In genomic region chr12:90322006-90322405, GRCh38 we compare ENCODE assay signal across 28 cellular contexts.
"Had no signal": no experiment of that assay in that cellular context is flagged by ENCODE, and none has a peak within 500 bp of the region (broad histone marks: within the 10 kb centered on the region; RNA-seq: fewer than 3 reads in every experiment).

No MANE protein-coding gene starts in this region.

- H3K27ac Mint-ChIP-seq: activated CD4-positive, alpha-beta memory T cell treated with anti-CD3 and anti-CD28 coated beads, Interleukin-2, amount 10 ng/mL, durations not matched to agents 7 days and 5 days; activated CD4-positive, alpha-beta T cell treated with anti-CD3 and anti-CD28 coated beads, Interleukin-2, amount 10 ng/mL, durations not matched to agents 7 days and 5 days; activated naive CD4-positive, alpha-beta T cell treated with anti-CD3 and anti-CD28 coated beads, Interleukin-2, amount 50 U/mL, for 24 hours; activated naive CD8-positive, alpha-beta T cell treated with anti-CD3 and anti-CD28 coated beads, Interleukin-2, amount 50 U/mL, for 24 hours; activated T-helper 17 cell treated with anti-CD3 and anti-CD28 coated beads, Interleukin-2, amount 50 U/mL, for 72 hours; brain; dendritic cell treated with granulocyte-macrophage colony-stimulating factor and Interleukin-4, amounts not matched to agents 40 ng/mL and 50 ng/mL, for 4 days; natural killer cell; neural progenitor cell; type B pancreatic cell had no signal

- H3K27ac ChIP-seq: epithelial cell of prostate, esophagus squamous epithelium, foreskin keratinocyte, heart left ventricle, neural progenitor cell, parathyroid adenoma, spleen, thoracic aorta, uterus had no signal

- DNase-seq: activated CD4-positive, alpha-beta memory T cell treated with anti-CD3 and anti-CD28 coated beads, Interleukin-2, amount 10 ng/mL, durations not matched to agents 7 days and 5 days; activated CD4-positive, alpha-beta T cell treated with anti-CD3 and anti-CD28 coated beads, Interleukin-2, amount 10 ng/mL, durations not matched to agents 7 days and 5 days; activated CD4-positive, CD25-positive, alpha-beta regulatory T cell treated with anti-CD3 and anti-CD28 coated beads, Interleukin-2, amount 50 U/mL, for 72 hours; activated gamma-delta T cell treated with Interleukin-2 at 50 U/mL for 16 hours; activated naive CD8-positive, alpha-beta T cell treated with anti-CD3 and anti-CD28 coated beads, Interleukin-2, amount 50 U/mL, for 24 hours; activated T-cell treated with anti-CD3 and anti-CD28 coated beads, Interleukin-2, amount 50 U/mL, for 4 hours; effector CD4-positive, alpha-beta T cell; esophagus squamous epithelium; foreskin keratinocyte; heart left ventricle; hypothalamus; mesendoderm; natural killer cell; occipital lobe; right cardiac atrium; spleen; stimulated activated naive CD4-positive, alpha-beta T cell; T-helper 2 cell; uterus had no signal

- H3K4me3 Mint-ChIP-seq: activated CD4-positive, alpha-beta memory T cell treated with anti-CD3 and anti-CD28 coated beads, Interleukin-2, amount 10 ng/mL, durations not matched to agents 7 days and 5 days; activated CD4-positive, alpha-beta T cell treated with anti-CD3 and anti-CD28 coated beads, Interleukin-2, amount 10 ng/mL, durations not matched to agents 7 days and 5 days; activated naive CD4-positive, alpha-beta T cell treated with anti-CD3 and anti-CD28 coated beads, Interleukin-2, amount 50 U/mL, for 24 hours; activated naive CD8-positive, alpha-beta T cell treated with anti-CD3 and anti-CD28 coated beads, Interleukin-2, amount 50 U/mL, for 24 hours; activated T-cell treated with anti-CD3 and anti-CD28 coated beads, Interleukin-2, amount 50 U/mL, for 4 hours; activated T-helper 17 cell treated with anti-CD3 and anti-CD28 coated beads, Interleukin-2, amount 50 U/mL, for 72 hours; brain; dendritic cell treated with granulocyte-macrophage colony-stimulating factor and Interleukin-4, amounts not matched to agents 40 ng/mL and 50 ng/mL, for 4 days; natural killer cell; neural progenitor cell; type B pancreatic cell had no signal

- H3K9me3 ChIP-seq: esophagus squamous epithelium, heart left ventricle, spleen, thoracic aorta, uterus had no signal

- H3K27me3 Mint-ChIP-seq: activated naive CD4-positive, alpha-beta T cell treated with anti-CD3 and anti-CD28 coated beads, Interleukin-2, amount 50 U/mL, for 24 hours; activated T-helper 17 cell treated with anti-CD3 and anti-CD28 coated beads, Interleukin-2, amount 50 U/mL, for 72 hours; brain; dendritic cell treated with granulocyte-macrophage colony-stimulating factor and Interleukin-4, amounts not matched to agents 40 ng/mL and 50 ng/mL, for 4 days; type B pancreatic cell had no signal

- H3K9me3 Mint-ChIP-seq: activated CD4-positive, alpha-beta memory T cell treated with anti-CD3 and anti-CD28 coated beads, Interleukin-2, amount 10 ng/mL, durations not matched to agents 7 days and 5 days; activated CD4-positive, alpha-beta T cell treated with anti-CD3 and anti-CD28 coated beads, Interleukin-2, amount 10 ng/mL, durations not matched to agents 7 days and 5 days; activated T-cell treated with anti-CD3 and anti-CD28 coated beads, Interleukin-2, amount 50 U/mL, for 4 hours; activated T-helper 17 cell treated with anti-CD3 and anti-CD28 coated beads, Interleukin-2, amount 50 U/mL, for 72 hours; dendritic cell treated with granulocyte-macrophage colony-stimulating factor and Interleukin-4, amounts not matched to agents 40 ng/mL and 50 ng/mL, for 4 days had no signal

- H3K36me3 ChIP-seq: esophagus squamous epithelium, heart left ventricle, neural progenitor cell, spleen, thoracic aorta, uterus had no signal

- H3K4me1 ChIP-seq: esophagus squamous epithelium, foreskin keratinocyte, heart left ventricle, neural progenitor cell, parathyroid adenoma, spleen, uterus had no signal

- H3K36me3 Mint-ChIP-seq: activated naive CD4-positive, alpha-beta T cell treated with anti-CD3 and anti-CD28 coated beads, Interleukin-2, amount 50 U/mL, for 24 hours; brain; natural killer cell; neural progenitor cell; type B pancreatic cell had no signal

- ATAC-seq: activated naive CD8-positive, alpha-beta T cell treated with anti-CD3 and anti-CD28 coated beads, Interleukin-2, amount 50 U/mL, for 24 hours; activated T-cell treated with anti-CD3 and anti-CD28 coated beads, Interleukin-2, amount 50 U/mL, for 4 hours; activated T-helper 17 cell treated with anti-CD3 and anti-CD28 coated beads, Interleukin-2, amount 50 U/mL, for 72 hours; foreskin keratinocyte; heart left ventricle; natural killer cell; right cardiac atrium had no signal

- H3K4me3 ChIP-seq: esophagus squamous epithelium, heart left ventricle, neural progenitor cell, spleen, thoracic aorta, uterus had no signal

- H3K4me1 Mint-ChIP-seq: activated CD4-positive, alpha-beta memory T cell treated with anti-CD3 and anti-CD28 coated beads, Interleukin-2, amount 10 ng/mL, durations not matched to agents 7 days and 5 days; activated CD4-positive, alpha-beta T cell treated with anti-CD3 and anti-CD28 coated beads, Interleukin-2, amount 10 ng/mL, durations not matched to agents 7 days and 5 days; activated naive CD4-positive, alpha-beta T cell treated with anti-CD3 and anti-CD28 coated beads, Interleukin-2, amount 50 U/mL, for 24 hours; activated naive CD8-positive, alpha-beta T cell treated with anti-CD3 and anti-CD28 coated beads, Interleukin-2, amount 50 U/mL, for 24 hours; activated T-helper 17 cell treated with anti-CD3 and anti-CD28 coated beads, Interleukin-2, amount 50 U/mL, for 72 hours; brain; natural killer cell; neural progenitor cell had no signal

- H3K9ac ChIP-seq: neural progenitor cell, parathyroid adenoma had no signal

- H3K27me3 ChIP-seq: esophagus squamous epithelium, foreskin keratinocyte, heart left ventricle, neural progenitor cell, spleen, uterus had no signal
